1 cellular context compared by ENCODE assay signal in the genomic region with DNA sequence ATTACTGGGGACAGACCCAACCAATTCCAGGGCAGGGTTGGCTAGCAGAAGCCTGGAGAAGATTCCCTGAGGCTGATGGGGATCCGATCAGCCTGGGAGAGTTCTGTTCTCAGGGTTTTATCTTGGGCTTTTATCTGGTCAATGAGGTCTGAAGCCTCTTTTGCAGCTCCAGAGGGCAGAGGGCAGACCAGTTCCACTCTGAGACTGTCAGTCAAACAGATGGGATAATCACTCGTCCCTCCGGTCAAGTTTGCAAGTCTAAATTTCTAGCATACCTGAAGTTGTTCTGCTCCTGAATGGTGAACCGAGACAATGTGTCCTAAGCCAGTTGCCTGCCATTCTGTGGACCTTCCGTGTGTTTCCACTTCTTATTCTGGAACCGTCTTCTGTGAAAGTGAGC.
TF ChIP-seq lines count a peak whose summit lies in the region.

No MANE protein-coding gene starts in this region.

TF ChIP-seq in IMR-90, 13 proteins besides CTCF, POLR2A, EP300 and RAD21 (continued from another document):
- no peak for TF ChIP-seq MAZ (IDR thresholded peaks at IDR 0.05; ENCODE audit: borderline replicate concordance, low read depth, low read length)
TF ChIP-seq in IMR-90: peak in this region for 0.
